In genomic region chr1:111145963-111146768, GRCh38 we compare ENCODE assay signal across 20 cellular contexts. TPM values are rescaled to one million over a fixed set of nuclear protein-coding genes. Genes with fewer than 3 reads are reported as not detected.
DNase-seq lines count a peak whose midpoint lies in the region; ATAC-seq and TF ChIP-seq lines count a peak whose summit lies in the region.
"Had no signal": no experiment of that assay in that cellular context is flagged by ENCODE, and none has a peak within 500 bp of the region (broad histone marks: within the 10 kb centered on the region; RNA-seq: fewer than 3 reads in every experiment).

No MANE protein-coding gene starts in this region.

- H3K36me3 Mint-ChIP-seq in activated naive CD4-positive, alpha-beta T cell treated with anti-CD3 and anti-CD28 coated beads, Interleukin-2, amount 10 ng/mL, durations not matched to agents 7 days and 5 days, result peaks cover 41% of the 10 kb centered on the region
- H3K36me3 Mint-ChIP-seq in activated naive CD8-positive, alpha-beta T cell treated with anti-CD3 and anti-CD28 coated beads, Interleukin-2, amount 50 U/mL, for 24 hours (ENCODE audit: low read depth), result peaks cover 40% of the 10 kb centered on the region
- H3K36me3 Mint-ChIP-seq in stimulated activated memory B cell treated with anti-CD40 and anti-IgM and Interleukin-4, amounts not matched to agents 10 μg/mL and 1 μg/mL and 100 μg/mL, for 72 hours, result peaks cover 43% of the 10 kb centered on the region
- peaks cover 34% of the 10 kb centered on the region for H3K36me3 Mint-ChIP-seq in T-cell

- ATAC-seq in activated naive CD8-positive, alpha-beta T cell treated with anti-CD3 and anti-CD28 coated beads, Interleukin-2, amount 50 U/mL, for 24 hours, result peak; percentile 52
- no peak for ATAC-seq in stimulated activated memory B cell treated with anti-CD40 and anti-IgM and Interleukin-4, amounts not matched to agents 10 μg/mL and 1 μg/mL and 100 μg/mL, for 72 hours
- no peak for ATAC-seq in HG02678 (IDR thresholded peaks at IDR 0.05; ENCODE audit: unreplicated experiment)
- no peak for ATAC-seq in T-cell (replicated peaks in 1 of 4)
- ATAC-seq: left colon had no signal

- H3K79me2 ChIP-seq in Loucy (ENCODE audit: insufficient read depth, low read length), result peaks cover 99% of the 10 kb centered on the region

- H3F3A ChIP-seq in Loucy (ENCODE audit: low read depth), result no peaks in the 10 kb centered on the region

- peaks cover 73% of the 10 kb centered on the region for H4K20me1 ChIP-seq in Loucy (ENCODE audit: insufficient read depth, low read length, poor library complexity, severe bottlenecking)

- peak overlapping the region; percentile 28 for H3K4me3 ChIP-seq in Loucy (ENCODE audit: low read length, poor library complexity, severe bottlenecking)
- H3K4me3 ChIP-seq: neural progenitor cell, testis had no signal

- no peak for TF ChIP-seq CTCF in Loucy (conservative IDR thresholded peaks at IDR 0.05; ENCODE audit: low read length)

- H3K9me2 ChIP-seq in Loucy (replicated peaks; ENCODE audit: low read depth, low read length), result no peaks in the 10 kb centered on the region

- POLR2A ChIA-PET in T-cell (lab: Charles Lee), result no interaction called here

- H3K4me1 Mint-ChIP-seq in activated naive CD4-positive, alpha-beta T cell treated with anti-CD3 and anti-CD28 coated beads, Interleukin-2, amount 10 ng/mL, durations not matched to agents 7 days and 5 days, result peaks cover 56% of the 10 kb centered on the region
- H3K4me1 Mint-ChIP-seq in activated naive CD8-positive, alpha-beta T cell treated with anti-CD3 and anti-CD28 coated beads, Interleukin-2, amount 50 U/mL, for 24 hours, result peaks cover 72% of the 10 kb centered on the region
- H3K4me1 Mint-ChIP-seq in stimulated activated memory B cell treated with anti-CD40 and anti-IgM and Interleukin-4, amounts not matched to agents 10 μg/mL and 1 μg/mL and 100 μg/mL, for 72 hours, result peaks cover 80% of the 10 kb centered on the region
- peaks cover 80 to 82% (median 80%) of the 10 kb centered on the region in 3 donors for H3K4me1 Mint-ChIP-seq in T-cell

- H3K27me3 Mint-ChIP-seq in activated naive CD4-positive, alpha-beta T cell treated with anti-CD3 and anti-CD28 coated beads, Interleukin-2, amount 10 ng/mL, durations not matched to agents 7 days and 5 days, result no peaks in the 10 kb centered on the region
- H3K27me3 Mint-ChIP-seq in activated naive CD8-positive, alpha-beta T cell treated with anti-CD3 and anti-CD28 coated beads, Interleukin-2, amount 50 U/mL, for 24 hours, result no peaks in the 10 kb centered on the region
- no peaks in the 10 kb centered on the region for H3K27me3 Mint-ChIP-seq in stimulated activated memory B cell treated with anti-CD40 and anti-IgM and Interleukin-4, amounts not matched to agents 10 μg/mL and 1 μg/mL and 100 μg/mL, for 72 hours
- H3K27me3 Mint-ChIP-seq in T-cell, result no peaks in the 10 kb centered on the region

- CTCF ChIA-PET in activated naive CD4-positive, alpha-beta T cell treated with anti-CD3 and anti-CD28 coated beads, Interleukin-2, amount 10 ng/mL, durations not matched to agents 7 days and 5 days (lab: Charles Lee), result interaction anchor here (0.6 kb wide), 1 partner anchor 330 kb away, joined by 3 read pairs; no protein-coding TSS in a partner anchor
- CTCF ChIA-PET in T-cell (lab: Charles Lee), result no interaction called here

- no peaks in the 10 kb centered on the region for H3K9me3 ChIP-seq in Loucy (ENCODE audit: insufficient read depth, low read depth, low read length)
- H3K9me3 ChIP-seq: testis had no signal

- no peak overlapping the region for H2AFZ ChIP-seq in Loucy (ENCODE audit: low read length)
- H2AFZ ChIP-seq: neural progenitor cell had no signal

- H3K9me3 Mint-ChIP-seq in activated naive CD4-positive, alpha-beta T cell treated with anti-CD3 and anti-CD28 coated beads, Interleukin-2, amount 10 ng/mL, durations not matched to agents 7 days and 5 days, result no peaks in the 10 kb centered on the region
- H3K9me3 Mint-ChIP-seq in activated naive CD8-positive, alpha-beta T cell treated with anti-CD3 and anti-CD28 coated beads, Interleukin-2, amount 50 U/mL, for 24 hours, result no peaks in the 10 kb centered on the region
- H3K9me3 Mint-ChIP-seq in stimulated activated memory B cell treated with anti-CD40 and anti-IgM and Interleukin-4, amounts not matched to agents 10 μg/mL and 1 μg/mL and 100 μg/mL, for 72 hours, result no peaks in the 10 kb centered on the region
- no peaks in the 10 kb centered on the region for H3K9me3 Mint-ChIP-seq in T-cell
- H3K9me3 Mint-ChIP-seq: endodermal cell, neural progenitor cell had no signal

- H3K9ac ChIP-seq in Loucy (ENCODE audit: low read depth, low read length, poor library complexity, severe bottlenecking), result peak overlapping the region; percentile 45
- H3K9ac ChIP-seq: KMS-11, neural progenitor cell had no signal

- H3K36me3 ChIP-seq in Loucy (ENCODE audit: insufficient read depth, low read length), result peaks cover 33% of the 10 kb centered on the region

- H3K27me3 ChIP-seq in Loucy (ENCODE audit: insufficient read depth, low read length, poor library complexity, severe bottlenecking), result no peaks in the 10 kb centered on the region
- H3K27me3 ChIP-seq: neural progenitor cell, testis had no signal

- DNase-seq in activated naive CD4-positive, alpha-beta T cell treated with anti-CD3 and anti-CD28 coated beads, Interleukin-2, amount 10 ng/mL, durations not matched to agents 7 days and 5 days, result no peak
- no peak for DNase-seq in activated naive CD4-positive, alpha-beta T cell treated with Interleukin-2 at 50 U/mL for 16 hours
- DNase-seq in activated naive CD8-positive, alpha-beta T cell treated with anti-CD3 and anti-CD28 coated beads, Interleukin-2, amount 50 U/mL, for 24 hours, result no peak
- no peak for DNase-seq in T-cell
- DNase-seq in foreskin melanocyte, result no peak
- DNase-seq: activated CD4-positive, alpha-beta T cell treated with anti-CD3 and anti-CD28 coated beads, Interleukin-2, amount 50 U/mL, for 4 hours; endodermal cell; glutamatergic neuron; left colon; NCI-H1048; NCI-H2029 treated with DMSO at 0.1 percent for 48 hours; NCI-H446 treated with DMSO at 0.1 percent for 48 hours; RPMI8226; stimulated activated CD8-positive, alpha-beta memory T cell treated with anti-CD3 and anti-CD28 coated beads, Interleukin-4, amount 100 ng/mL, for 48 hours; testis had no signal

- peaks cover 79% of the 10 kb centered on the region for H3K4me1 ChIP-seq in Loucy (ENCODE audit: insufficient read depth, low read length, poor library complexity, severe bottlenecking)

- peak overlapping the region; percentile 52 for H3K4me2 ChIP-seq in Loucy (ENCODE audit: low read depth, low read length, poor library complexity, severe bottlenecking)
- H3K4me2 ChIP-seq: KMS-11, neural progenitor cell had no signal

- peak overlapping the region; percentile 15 for H3K27ac Mint-ChIP-seq in activated naive CD4-positive, alpha-beta T cell treated with anti-CD3 and anti-CD28 coated beads, Interleukin-2, amount 10 ng/mL, durations not matched to agents 7 days and 5 days
- H3K27ac Mint-ChIP-seq in activated naive CD8-positive, alpha-beta T cell treated with anti-CD3 and anti-CD28 coated beads, Interleukin-2, amount 50 U/mL, for 24 hours, result peak overlapping the region; percentile 80
- H3K27ac Mint-ChIP-seq in stimulated activated memory B cell treated with anti-CD40 and anti-IgM and Interleukin-4, amounts not matched to agents 10 μg/mL and 1 μg/mL and 100 μg/mL, for 72 hours, result peak overlapping the region; percentile 82
- H3K27ac Mint-ChIP-seq in T-cell, result peak overlapping the region in 1 of 2 donors; percentile 2
- H3K27ac Mint-ChIP-seq: neural progenitor cell had no signal

- H3K4me3 Mint-ChIP-seq in activated naive CD4-positive, alpha-beta T cell treated with anti-CD3 and anti-CD28 coated beads, Interleukin-2, amount 10 ng/mL, durations not matched to agents 7 days and 5 days, result no peak overlapping the region
- H3K4me3 Mint-ChIP-seq in activated naive CD8-positive, alpha-beta T cell treated with anti-CD3 and anti-CD28 coated beads, Interleukin-2, amount 50 U/mL, for 24 hours, result peak overlapping the region; percentile 22
- H3K4me3 Mint-ChIP-seq in stimulated activated memory B cell treated with anti-CD40 and anti-IgM and Interleukin-4, amounts not matched to agents 10 μg/mL and 1 μg/mL and 100 μg/mL, for 72 hours, result peak overlapping the region; percentile 55
- peak overlapping the region in 1 of 3 donors; percentile 1 for H3K4me3 Mint-ChIP-seq in T-cell
- H3K4me3 Mint-ChIP-seq: endodermal cell, neural progenitor cell had no signal

RNA-seq across cellular contexts. Expression of gene CEPT1, which starts 6.1 kb away (rescaled TPM):
- total RNA-seq in T-cell, result 10 to 100 TPM; 33.2 to 42.3 (median 36.3) TPM

RNA-seq across cellular contexts. Expression of gene DRAM2, which starts 6.3 kb away (rescaled TPM):
- 10 to 100 TPM; 28.5 to 36.7 (median 31.5) TPM for total RNA-seq in T-cell

RNA-seq across cellular contexts. Expression of gene DENND2D, which starts 54.3 kb away (rescaled TPM):
- total RNA-seq in T-cell, result 100 to 1,000 TPM; 128 to 234 (median 222) TPM
